ENCODE assay signal across 27 cellular contexts in the genomic region with DNA sequence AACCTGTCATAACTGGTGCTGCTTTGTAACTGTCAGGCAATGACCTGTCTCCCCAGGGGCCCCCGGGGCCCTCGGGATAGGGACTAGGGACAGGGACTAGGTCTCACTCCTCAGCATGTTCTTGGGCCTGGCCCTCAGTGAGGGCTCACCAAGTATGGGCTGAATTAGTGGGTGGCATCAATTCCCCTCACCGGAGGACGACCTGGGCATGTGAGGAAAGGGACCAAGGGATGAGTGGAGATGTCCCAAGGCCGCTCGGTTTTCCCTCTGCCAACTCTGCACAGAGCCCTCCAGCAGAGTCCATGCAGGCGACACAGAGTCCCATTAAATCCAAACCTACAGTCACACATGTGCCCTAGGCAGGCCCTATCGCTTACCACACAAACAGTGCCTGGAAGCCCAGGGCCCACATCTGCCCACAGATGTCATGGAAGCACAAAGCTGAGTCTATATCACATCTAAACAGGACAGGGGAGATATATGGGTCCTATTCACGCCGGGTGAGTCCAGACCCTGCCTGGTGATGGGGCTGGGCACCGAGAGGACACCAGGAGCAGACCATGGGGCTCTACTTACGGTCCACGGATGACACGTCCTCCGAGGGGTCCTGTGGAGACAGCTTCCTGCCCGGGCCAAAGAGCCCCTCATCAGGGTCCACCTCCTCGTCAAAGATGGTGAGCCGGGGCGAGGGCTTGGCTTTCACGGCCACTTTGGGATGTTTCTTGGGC. TPM values are rescaled to one million over a fixed set of nuclear protein-coding genes. Genes with fewer than 3 reads are reported as not detected.
DNase-seq lines count a peak whose midpoint lies in the region; ATAC-seq, FAIRE-seq and TF ChIP-seq lines count a peak whose summit lies in the region.
"Had no signal": no experiment of that assay in that cellular context is flagged by ENCODE, and none has a peak within 500 bp of the region (broad histone marks: within the 10 kb centered on the region; RNA-seq: fewer than 3 reads in every experiment).

No MANE protein-coding gene starts in this region.

- H3K4me1 ChIP-seq in BE2C (peaks cover 53% of the 10 kb centered on the region), ascending aorta (peaks cover 8 to 25% of the 10 kb centered on the region in 2 donors), gastrocnemius medialis (peaks cover 39 to 64% of the 10 kb centered on the region in 2 donors), hepatocyte (ENCODE audit: insufficient read depth) (no peaks in the 10 kb centered on the region)

- WGBS in hepatocyte (ENCODE audit: low lambda C conversion rate, missing lambda C conversion rate) = 91% methylated on average over 20 of the region's 20 CpGs

- TF ChIP-seq CTCF in BE2C (IDR thresholded peaks at IDR 0.05; ENCODE audit: low read depth, low read length) = no peak
- no peak for TF ChIP-seq CTCF in ascending aorta (IDR thresholded peaks at IDR 0.05)
- TF ChIP-seq CTCF in gastrocnemius medialis (IDR thresholded peaks at IDR 0.05 in 4 of 5, conservative IDR thresholded peaks at IDR 0.05 in 1 of 5) = no peak
- no peak for TF ChIP-seq CTCF in hepatocyte (IDR thresholded peaks at IDR 0.05; ENCODE audit: poor library complexity)

- in situ Hi-C loops in gastrocnemius medialis (cut with MboI; ENCODE audit: low sequenced_read_pairs in 4 of 4) = no loop called here

- FAIRE-seq in GM12892 (lab: Jason Lieb, UNC) = no peak
- FAIRE-seq: GM12878, H54, urothelium cell line had no signal

- H3K27me3 ChIP-seq in BE2C (no peaks in the 10 kb centered on the region), ascending aorta (no peaks in the 10 kb centered on the region), gastrocnemius medialis (no peaks in the 10 kb centered on the region), hepatocyte (no peaks in the 10 kb centered on the region)

- H3K9me3 ChIP-seq in BE2C = no peaks in the 10 kb centered on the region
- no peaks in the 10 kb centered on the region for H3K9me3 ChIP-seq in ascending aorta
- no peaks in the 10 kb centered on the region for H3K9me3 ChIP-seq in gastrocnemius medialis
- no peaks in the 10 kb centered on the region for H3K9me3 ChIP-seq in hepatocyte (ENCODE audit: low read depth)

- H3K36me3 ChIP-seq in BE2C = peaks cover 3% of the 10 kb centered on the region; the same call in 1 of the 2 replicates
- peaks cover 43 to 61% of the 10 kb centered on the region in 2 donors for H3K36me3 ChIP-seq in ascending aorta
- peaks cover 0 to 22% of the 10 kb centered on the region in 2 donors for H3K36me3 ChIP-seq in gastrocnemius medialis
- H3K36me3 ChIP-seq in hepatocyte (replicated peaks; ENCODE audit: insufficient read depth, low read depth) = no peaks in the 10 kb centered on the region

- no peak overlapping the region for H2AFZ ChIP-seq in hepatocyte

- no peak overlapping the region for H3K27ac Mint-ChIP-seq in activated CD4-positive, alpha-beta memory T cell treated with anti-CD3 and anti-CD28 coated beads for 36 hours
- H3K27ac Mint-ChIP-seq: activated CD8-positive, alpha-beta memory T cell treated with anti-CD3 and anti-CD28 coated beads, Interleukin-2, amount 10 ng/mL, durations not matched to agents 7 days and 5 days; activated T-helper 17 cell treated with anti-CD3 and anti-CD28 coated beads, Interleukin-2, amount 50 U/mL, for 72 hours; effector memory CD8-positive, alpha-beta T cell; mesothelial cell of epicardium; stimulated activated naive B cell treated with anti-CD40 and anti-IgM and Interleukin-4, amounts not matched to agents 10 μg/mL and 1 μg/mL and 100 μg/mL, for 72 hours had no signal

- intact Hi-C loops in ascending aorta (cut with DNase I) (no loop called here), left ventricle myocardium superior (cut with micrococcal nuclease) (no loop called here), gastrocnemius medialis (cut with DNase I; ENCODE audit: low total_unique reads) (no loop called here)
- intact Hi-C loops in activated CD4-positive, alpha-beta memory T cell treated with anti-CD3 and anti-CD28 coated beads for 36 hours (cut with micrococcal nuclease) = no loop called here

- POLR2A ChIA-PET in activated CD4-positive, alpha-beta memory T cell treated with anti-CD3 and anti-CD28 coated beads for 36 hours (lab: Charles Lee) = no interaction called here

- H4K20me1 ChIP-seq in hepatocyte (ENCODE audit: insufficient read depth, poor library complexity, severe bottlenecking) = no peaks in the 10 kb centered on the region

- DNase-seq in BE2C (peak; percentile 4), ascending aorta (ENCODE audit: low spot score in 2 of 2) (peak; percentile 6 to 62), left ventricle myocardium superior (peak; percentile 17), gastrocnemius medialis (peak in 1 of 2 donors; percentile 11), hepatocyte (ENCODE audit: low spot score) (no peak), GM12892 (ENCODE audit: insufficient read length) (no peak)
- DNase-seq in activated CD4-positive, alpha-beta memory T cell treated with anti-CD3 and anti-CD28 coated beads for 36 hours = no peak
- DNase-seq in activated naive CD4-positive, alpha-beta T cell (lab: John Stamatoyannopoulos, UW) = no peak
- DNase-seq: activated CD8-positive, alpha-beta memory T cell treated with anti-CD3 and anti-CD28 coated beads, Interleukin-2, amount 10 ng/mL, durations not matched to agents 7 days and 5 days; amniotic stem cell; DMS 273 treated with DMSO at 0.1 percent for 48 hours; effector memory CD8-positive, alpha-beta T cell; hypothalamus; NCI-H1048; NCI-H2029 treated with DMSO at 0.1 percent for 48 hours; NCI-H446; NK-92 treated with Interleukin-12 subunit alpha and Interleukin-12 subunit beta, amount 100 ng/mL, for 24 hours; stimulated activated CD4-positive, alpha-beta T cell treated with anti-CD3 and anti-CD28 coated beads, Interleukin-15, amount 100 ng/mL, for 24 hours; stimulated activated naive B cell treated with anti-CD40 and anti-IgM and Interleukin-4, amounts not matched to agents 10 μg/mL and 1 μg/mL and 100 μg/mL, for 72 hours; SW 1271 had no signal

- TF ChIP-seq POLR2A in gastrocnemius medialis (IDR thresholded peaks at IDR 0.05) (no peak), GM12892 (IDR thresholded peaks at IDR 0.05; ENCODE audit: low read depth, low read length) (no peak)

- H3K79me2 ChIP-seq in hepatocyte = no peaks in the 10 kb centered on the region

- H3K4me2 ChIP-seq in hepatocyte = no peak overlapping the region

- H3K27ac ChIP-seq in ascending aorta (peak overlapping the region; percentile 61 to 67), gastrocnemius medialis (peak overlapping the region; percentile 68 to 93 (median 82)), hepatocyte (no peak overlapping the region)

- ATAC-seq in left ventricle myocardium superior = no peak
- no peak for ATAC-seq in gastrocnemius medialis
- ATAC-seq: activated CD8-positive, alpha-beta memory T cell treated with anti-CD3 and anti-CD28 coated beads, Interleukin-2, amount 10 ng/mL, durations not matched to agents 7 days and 5 days; activated T-helper 17 cell treated with anti-CD3 and anti-CD28 coated beads, Interleukin-2, amount 50 U/mL, for 72 hours; effector memory CD8-positive, alpha-beta T cell; GM12878; stimulated activated naive B cell treated with anti-CD40 and anti-IgM and Interleukin-4, amounts not matched to agents 10 μg/mL and 1 μg/mL and 100 μg/mL, for 72 hours had no signal

- no peak overlapping the region for H3K4me3 ChIP-seq in BE2C (ENCODE audit: low read depth, low read length)
- H3K4me3 ChIP-seq in ascending aorta = no peak overlapping the region
- no peak overlapping the region for H3K4me3 ChIP-seq in gastrocnemius medialis
- H3K4me3 ChIP-seq in hepatocyte = no peak overlapping the region
- H3K4me3 ChIP-seq: GM12878 had no signal

- H3K9me2 ChIP-seq in hepatocyte (replicated peaks; ENCODE audit: insufficient read depth) = no peaks in the 10 kb centered on the region

- H3K4me3 Mint-ChIP-seq in activated CD4-positive, alpha-beta memory T cell treated with anti-CD3 and anti-CD28 coated beads for 36 hours = no peak overlapping the region
- H3K4me3 Mint-ChIP-seq: activated CD8-positive, alpha-beta memory T cell treated with anti-CD3 and anti-CD28 coated beads, Interleukin-2, amount 10 ng/mL, durations not matched to agents 7 days and 5 days; activated T-helper 17 cell treated with anti-CD3 and anti-CD28 coated beads, Interleukin-2, amount 50 U/mL, for 72 hours; effector memory CD8-positive, alpha-beta T cell; mesothelial cell of epicardium; neural crest cell; stimulated activated naive B cell treated with anti-CD40 and anti-IgM and Interleukin-4, amounts not matched to agents 10 μg/mL and 1 μg/mL and 100 μg/mL, for 72 hours had no signal

- H3K4me1 Mint-ChIP-seq in activated CD4-positive, alpha-beta memory T cell treated with anti-CD3 and anti-CD28 coated beads for 36 hours (ENCODE audit: low read depth) = no peaks in the 10 kb centered on the region
- H3K4me1 Mint-ChIP-seq: activated CD8-positive, alpha-beta memory T cell treated with anti-CD3 and anti-CD28 coated beads, Interleukin-2, amount 10 ng/mL, durations not matched to agents 7 days and 5 days; activated T-helper 17 cell treated with anti-CD3 and anti-CD28 coated beads, Interleukin-2, amount 50 U/mL, for 72 hours; mesothelial cell of epicardium had no signal

- no peaks in the 10 kb centered on the region for H3K27me3 Mint-ChIP-seq in activated CD4-positive, alpha-beta memory T cell treated with anti-CD3 and anti-CD28 coated beads for 36 hours
- H3K27me3 Mint-ChIP-seq: activated CD8-positive, alpha-beta memory T cell treated with anti-CD3 and anti-CD28 coated beads, Interleukin-2, amount 10 ng/mL, durations not matched to agents 7 days and 5 days; activated T-helper 17 cell treated with anti-CD3 and anti-CD28 coated beads, Interleukin-2, amount 50 U/mL, for 72 hours; effector memory CD8-positive, alpha-beta T cell; stimulated activated naive B cell treated with anti-CD40 and anti-IgM and Interleukin-4, amounts not matched to agents 10 μg/mL and 1 μg/mL and 100 μg/mL, for 72 hours had no signal

- no peaks in the 10 kb centered on the region for H3K9me3 Mint-ChIP-seq in activated CD4-positive, alpha-beta memory T cell treated with anti-CD3 and anti-CD28 coated beads for 36 hours
- H3K9me3 Mint-ChIP-seq: activated T-helper 17 cell treated with anti-CD3 and anti-CD28 coated beads, Interleukin-2, amount 50 U/mL, for 72 hours; effector memory CD8-positive, alpha-beta T cell; mesothelial cell of epicardium; neural crest cell; stimulated activated naive B cell treated with anti-CD40 and anti-IgM and Interleukin-4, amounts not matched to agents 10 μg/mL and 1 μg/mL and 100 μg/mL, for 72 hours had no signal

- peaks cover 11% of the 10 kb centered on the region for H3K36me3 Mint-ChIP-seq in activated CD4-positive, alpha-beta memory T cell treated with anti-CD3 and anti-CD28 coated beads for 36 hours
- H3K36me3 Mint-ChIP-seq: activated CD8-positive, alpha-beta memory T cell treated with anti-CD3 and anti-CD28 coated beads, Interleukin-2, amount 10 ng/mL, durations not matched to agents 7 days and 5 days had no signal

- CTCF ChIA-PET in activated CD4-positive, alpha-beta memory T cell treated with anti-CD3 and anti-CD28 coated beads for 36 hours (lab: Charles Lee) = no interaction called here

RNA-seq across cellular contexts. Expression of gene HS1BP3, which starts 26.6 kb away (rescaled TPM):
- 28.3 TPM for polyA plus RNA-seq in BE2C (2012; ENCODE audit: insufficient read depth, insufficient read length, low read depth)
- total RNA-seq in ascending aorta (40.0 TPM), left ventricle myocardium superior (20.2 TPM), gastrocnemius medialis (10 to 100 TPM; 16.6 to 26.9 (median 19.4) TPM), hepatocyte (25.8 and 26.8 TPM in 2 replicates)
- 26.3 and 29.6 TPM in 2 replicates for polyA plus RNA-seq in hepatocyte
- 10 to 100 TPM; 10.1 to 10.4 TPM for total RNA-seq in activated CD4-positive, alpha-beta memory T cell treated with anti-CD3 and anti-CD28 coated beads for 36 hours
- polyA plus RNA-seq in GM12892 (2012; ENCODE audit: missing spikeins) = 7.3 TPM

RNA-seq across cellular contexts. Expression of gene GDF7, which starts 42.6 kb away (rescaled TPM):
- polyA plus RNA-seq in BE2C (2012; ENCODE audit: insufficient read depth, insufficient read length, low read depth) = 0.14 TPM
- 11.6 TPM for total RNA-seq in ascending aorta
- 0.32 TPM for total RNA-seq in left ventricle myocardium superior
- under 1 TPM in 3 of 4 donors, not detected in 1; 0.02 to 0.10 (median 0.07) TPM for total RNA-seq in gastrocnemius medialis
- 0.24 and 0.37 TPM in 2 replicates for total RNA-seq in hepatocyte
- 0.10 and 0.24 TPM in 2 replicates for polyA plus RNA-seq in hepatocyte
- under 1 TPM; 0.02 to 0.05 TPM for total RNA-seq in activated CD4-positive, alpha-beta memory T cell treated with anti-CD3 and anti-CD28 coated beads for 36 hours
- polyA plus RNA-seq in GM12892 (2012; ENCODE audit: missing spikeins) = 0.19 TPM
- total RNA-seq: activated CD8-positive, alpha-beta memory T cell treated with anti-CD3 and anti-CD28 coated beads, Interleukin-2, amount 10 ng/mL, durations not matched to agents 7 days and 5 days; RPMI7951 had no signal

Comparison
In these comparisons a context has a peak if more than half of its experiments do, and no peak if none do; other contexts are left out.
1. DNase-seq: peak in BE2C (single experiment), ascending aorta (2 of 2) and left ventricle myocardium superior (single experiment); none in hepatocyte (single experiment), activated CD4-positive, alpha-beta memory T cell treated with anti-CD3 and anti-CD28 coated beads for 36 hours (single experiment), GM12892 (single experiment) and activated naive CD4-positive, alpha-beta T cell (0 of 4).